ENCODE assay signal across 10 cellular contexts in the genomic region with DNA sequence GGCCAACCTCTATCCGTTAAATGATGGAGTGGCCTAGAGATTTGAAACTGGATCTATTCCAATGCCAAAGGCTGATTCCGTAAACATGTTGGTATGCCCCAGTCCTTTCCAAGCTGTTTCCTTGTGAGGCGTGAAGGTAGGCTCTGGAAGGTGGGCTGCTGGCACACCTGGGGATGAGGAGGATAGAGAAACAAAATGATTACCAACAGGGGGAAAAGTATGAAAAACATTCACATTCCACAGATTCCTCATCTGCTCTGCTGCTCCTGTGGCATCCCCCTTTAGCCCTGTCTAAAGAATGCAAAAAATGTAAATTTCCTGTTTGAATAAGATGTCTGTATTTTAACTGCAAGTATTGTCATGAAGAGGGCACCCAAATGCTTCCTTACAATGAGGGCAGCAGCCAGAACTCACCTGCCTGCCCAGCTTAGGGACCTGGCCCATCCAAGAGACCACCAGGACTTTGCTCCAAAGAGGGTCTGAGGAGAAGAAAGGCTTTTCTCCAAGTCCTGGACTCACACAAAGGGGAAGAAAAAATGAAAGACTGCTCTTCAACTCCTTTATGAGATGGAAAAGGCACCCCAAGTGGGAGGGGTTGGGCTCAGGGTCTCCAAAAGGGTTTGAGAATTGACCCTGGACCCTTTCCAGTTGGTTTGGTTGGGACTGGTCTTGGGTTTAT.
DNase-seq lines count a peak whose midpoint lies in the region; ATAC-seq lines count a peak whose summit lies in the region.
"Had no signal": no experiment of that assay in that cellular context is flagged by ENCODE, and none has a peak within 500 bp of the region (broad histone marks: within the 10 kb centered on the region; RNA-seq: fewer than 3 reads in every experiment).

No MANE protein-coding gene starts in this region.

- H3K9ac ChIP-seq in GM23248 (no peak overlapping the region), iPS-18a (ENCODE audit: low read length) (no peak overlapping the region)

- H3K4me2 ChIP-seq in GM23248 (ENCODE audit: unreplicated experiment): peak overlapping the region; percentile 61

- no peaks in the 10 kb centered on the region for H3K9me2 ChIP-seq in GM23248 (ENCODE audit: insufficient read depth)

- no peak overlapping the region for H2AFZ ChIP-seq in GM23248

- 91 to 98% methylated on average over 3 of the region's 3 CpGs for WGBS in GM23248 (ENCODE audit: low coverage in 1 of 2, low lambda C conversion rate in 2 of 2, missing lambda C conversion rate in 2 of 2), 2 experiments

- in situ Hi-C loops in GM23248 (cut with MboI): no loop called here

- peak; percentile 25 for DNase-seq in GM23248
- DNase-seq in amniotic epithelial cell (ENCODE audit: low read depth): peak; percentile 24
- no peak for DNase-seq in stimulated activated CD4-positive, alpha-beta T cell treated with anti-CD3 and anti-CD28 coated beads, Interleukin-12 subunit alpha, Interleukin-12 subunit beta, amount 100 ng/mL, for 4 hours
- no peak for DNase-seq in NCI-H345 (lab: John Stamatoyannopoulos, UW)

- no peak overlapping the region for H3K4me3 ChIP-seq in GM23248
- peak overlapping the region; percentile 14 for H3K4me3 ChIP-seq in iPS-18a (ENCODE audit: low read length)
- no peak overlapping the region for H3K4me3 ChIP-seq in skin epidermis
- H3K4me3 ChIP-seq: adrenal gland had no signal

- peaks cover 38% of the 10 kb centered on the region for H3K4me1 ChIP-seq in GM23248 (ENCODE audit: insufficient read depth)
- peaks cover 57% of the 10 kb centered on the region for H3K4me1 ChIP-seq in iPS-18a (ENCODE audit: control insufficient read depth, low read depth, low read length)

- no peaks in the 10 kb centered on the region for H4K20me1 ChIP-seq in GM23248 (ENCODE audit: insufficient read depth)

- no peak for ATAC-seq in GM19463 (IDR thresholded peaks at IDR 0.05; ENCODE audit: unreplicated experiment)
- no peak for ATAC-seq in HG02798 (IDR thresholded peaks at IDR 0.05; ENCODE audit: poor library complexity, unreplicated experiment)
- ATAC-seq: Right ventricle myocardium inferior had no signal

- no peaks in the 10 kb centered on the region for H3K36me3 ChIP-seq in GM23248 (ENCODE audit: low read depth)
- H3K36me3 ChIP-seq in iPS-18a (ENCODE audit: control insufficient read depth, low read depth, low read length): no peaks in the 10 kb centered on the region
- H3K36me3 ChIP-seq: adrenal gland had no signal

- no peaks in the 10 kb centered on the region for H3K27me3 ChIP-seq in GM23248 (replicated peaks; ENCODE audit: insufficient read depth)
- H3K27me3 ChIP-seq in iPS-18a (ENCODE audit: control insufficient read depth, insufficient read depth, low read length): peaks cover 8% of the 10 kb centered on the region
- H3K27me3 ChIP-seq: adrenal gland had no signal

- H3K9me3 ChIP-seq in GM23248 (ENCODE audit: low read depth) (no peaks in the 10 kb centered on the region), iPS-18a (ENCODE audit: control insufficient read depth, low read depth, low read length) (no peaks in the 10 kb centered on the region)
- H3K9me3 ChIP-seq: adrenal gland had no signal

- H3K79me2 ChIP-seq in GM23248 (ENCODE audit: insufficient read depth): no peaks in the 10 kb centered on the region

- peaks cover 34% of the 10 kb centered on the region for H3F3A ChIP-seq in GM23248 (ENCODE audit: insufficient read depth)

- H3K27ac ChIP-seq in GM23248: no peak overlapping the region
- peak overlapping the region; percentile 22 for H3K27ac ChIP-seq in iPS-18a (ENCODE audit: low read length)
- H3K27ac ChIP-seq in skin epidermis: peak overlapping the region in 14 of 21 experiments; percentile 10 to 76 (median 42)

Comparison
In these comparisons a context has a peak if more than half of its experiments do, and no peak if none do; other contexts are left out.
1. DNase-seq: peak in GM23248 (single experiment) and amniotic epithelial cell (single experiment); none in stimulated activated CD4-positive, alpha-beta T cell treated with anti-CD3 and anti-CD28 coated beads, Interleukin-12 subunit alpha, Interleukin-12 subunit beta, amount 100 ng/mL, for 4 hours (single experiment) and NCI-H345 (single experiment).